ENCODE assay signal across 1 cellular context in genomic region chr2:86372641-86373502, GRCh38.
TF ChIP-seq lines count a peak whose summit lies in the region.

No MANE protein-coding gene starts in this region.

TF ChIP-seq in K562, 482 proteins besides CTCF, POLR2A, EP300 and RAD21:
- peak; percentile 42; the same call in 1 of the 2 replicates for TF ChIP-seq SMC3 (conservative IDR thresholded peaks at IDR 0.05; ENCODE audit: insufficient read depth, low read depth, low read length)
- no peak for TF ChIP-seq GABPB2 (CRISPR knock-in tag; conservative IDR thresholded peaks at IDR 0.05)
- TF ChIP-seq ARID3A (IDR thresholded peaks at IDR 0.05; ENCODE audit: borderline replicate concordance, low read depth, low read length) = 0 out of 2 replicates have a peak, but pooled peaks have one; percentile 27
- TF ChIP-seq ZNF3 (CRISPR knock-in tag; IDR thresholded peaks at IDR 0.05) = no peak
- TF ChIP-seq HCFC1 (IDR thresholded peaks at IDR 0.05; ENCODE audit: low read depth, low read length) = 0 out of 2 replicates have a peak, but pooled peaks have one; percentile 11
- TF ChIP-seq CBFA2T2 (conservative IDR thresholded peaks at IDR 0.05) = no peak
- TF ChIP-seq HMG20A (CRISPR knock-in tag; conservative IDR thresholded peaks at IDR 0.05) = no peak
- no peak for TF ChIP-seq TSHZ1 (CRISPR knock-in tag; IDR thresholded peaks at IDR 0.05)
- no peak for TF ChIP-seq ZC3H11A (IDR thresholded peaks at IDR 0.05; ENCODE audit: low read depth, low read length)
